Comparison of ENCODE assay signal across 8 cellular contexts in the genomic region with DNA sequence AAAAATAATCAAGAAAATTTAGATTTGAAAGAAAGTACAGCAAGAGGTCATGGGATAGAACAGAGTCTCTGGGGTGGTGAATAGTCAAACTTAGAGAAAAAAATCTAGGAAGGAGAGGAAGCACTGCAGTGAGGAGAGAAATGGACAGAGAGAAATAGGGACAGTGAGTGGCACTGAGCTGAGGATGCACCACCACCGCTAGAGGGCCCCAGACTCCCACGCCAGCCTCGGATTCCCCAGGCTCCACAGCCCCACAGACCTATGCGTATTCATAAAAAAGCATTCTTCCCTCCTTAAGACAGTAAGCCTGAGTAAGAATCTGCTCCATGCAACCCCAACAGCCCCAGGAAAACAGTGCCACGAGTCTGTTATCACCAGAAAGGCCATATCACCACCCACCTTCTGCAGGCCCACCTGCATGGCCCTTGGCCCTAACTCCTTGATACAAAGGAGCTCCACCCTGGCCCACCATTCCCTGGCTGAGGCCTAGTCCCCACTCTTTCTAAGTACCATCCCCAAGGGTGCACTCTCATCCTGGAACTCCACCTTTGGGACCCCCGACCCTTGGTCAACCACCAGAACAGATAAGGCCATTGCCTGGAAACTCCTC.
A peak's percentile ranks its signal among the peaks of the same experiment; 100 is the strongest.
DNase-seq lines count a peak whose midpoint lies in the region; ATAC-seq and TF ChIP-seq lines count a peak whose summit lies in the region.

No MANE protein-coding gene starts in this region.

- no peak for TF ChIP-seq POLR2A in Peyer's patch (IDR thresholded peaks at IDR 0.05)

- no peak overlapping the region for H4K91ac ChIP-seq in neuronal stem cell (ENCODE audit: low read depth, low read length, poor library complexity)

- H3K14ac ChIP-seq in neuronal stem cell (ENCODE audit: low read length) = no peak overlapping the region

- H2BK15ac ChIP-seq in neuronal stem cell (ENCODE audit: low read length) = no peak overlapping the region

- H3K23ac ChIP-seq in neuronal stem cell (ENCODE audit: low read depth, low read length, poor library complexity) = no peak overlapping the region

- H3K4me2 ChIP-seq in neuronal stem cell (ENCODE audit: insufficient read depth, low read length, poor library complexity, severe bottlenecking) = no peak overlapping the region

- peaks cover 25% of the 10 kb centered on the region for H3K36me3 Mint-ChIP-seq in CD4-positive, CD25-positive, alpha-beta regulatory T cell

- peaks cover 2% of the 10 kb centered on the region for H3K4me1 ChIP-seq in CD4-positive, CD25-positive, alpha-beta regulatory T cell (ENCODE audit: control insufficient read depth, insufficient read depth, low read length, poor library complexity, severe bottlenecking)
- H3K4me1 ChIP-seq in Peyer's patch = peaks cover 0 to 4% (median 2%) of the 10 kb centered on the region in 4 donors
- H3K4me1 ChIP-seq in neuronal stem cell (ENCODE audit: control insufficient read depth in 2 of 2, insufficient read depth in 1 of 2, low read depth in 1 of 2, low read length in 2 of 2) = peaks cover 0 to 2% of the 10 kb centered on the region in 2 donors

- H3K4me3 Mint-ChIP-seq in CD4-positive, CD25-positive, alpha-beta regulatory T cell = no peak overlapping the region

- DNase-seq in CD4-positive, CD25-positive, alpha-beta regulatory T cell = peak; percentile 38 to 75 (median 69)
- peak; percentile 75 to 89 (median 83) for DNase-seq in Peyer's patch
- DNase-seq in activated T-helper 1 cell treated with Interleukin-2 at 50 U/mL for 16 hours (ENCODE audit: low read depth) = peak; percentile 56
- peak; percentile 65 for DNase-seq in fibroblast of mammary gland (ENCODE audit: low read depth)
- peak; percentile 57 for DNase-seq in neuronal stem cell (ENCODE audit: low spot score)
- peak; percentile 55 for DNase-seq in stromal cell of bone marrow (ENCODE audit: low read depth)

- no peak overlapping the region for H2BK120ac ChIP-seq in neuronal stem cell (ENCODE audit: low read depth, low read length)

- no peaks in the 10 kb centered on the region for H3K79me1 ChIP-seq in neuronal stem cell (ENCODE audit: low read depth, low read length)

- no peak overlapping the region for H4K8ac ChIP-seq in neuronal stem cell (ENCODE audit: low read depth, low read length)

- H2BK12ac ChIP-seq in neuronal stem cell (ENCODE audit: low read length) = no peak overlapping the region

- H3K27ac Mint-ChIP-seq in CD4-positive, CD25-positive, alpha-beta regulatory T cell = peak overlapping the region in 1 of 3 donors; percentile 82

- H3K9me3 ChIP-seq in CD4-positive, CD25-positive, alpha-beta regulatory T cell (ENCODE audit: control insufficient read depth in 2 of 2, low read length in 2 of 2) = no peaks in the 10 kb centered on the region
- H3K9me3 ChIP-seq in Peyer's patch (no peaks in the 10 kb centered on the region), neuronal stem cell (replicated peaks in 1 of 2; ENCODE audit: control insufficient read depth in 2 of 2, insufficient read depth in 1 of 2, low read depth in 1 of 2, low read length in 2 of 2) (no peaks in the 10 kb centered on the region)

- H3K36me3 ChIP-seq in CD4-positive, CD25-positive, alpha-beta regulatory T cell (ENCODE audit: control insufficient read depth, insufficient read depth, low read length) = peaks cover 28% of the 10 kb centered on the region
- peaks cover 0 to 17% (median 0%) of the 10 kb centered on the region in 3 donors for H3K36me3 ChIP-seq in Peyer's patch
- peaks cover 0 to 8% of the 10 kb centered on the region in 2 donors for H3K36me3 ChIP-seq in neuronal stem cell (replicated peaks in 1 of 2; ENCODE audit: control insufficient read depth in 2 of 2, insufficient read depth in 2 of 2, low read length in 2 of 2)

- H3K27me3 ChIP-seq in CD4-positive, CD25-positive, alpha-beta regulatory T cell (ENCODE audit: control insufficient read depth, insufficient read depth, low read length) = no peaks in the 10 kb centered on the region
- H3K27me3 ChIP-seq in Peyer's patch = no peaks in the 10 kb centered on the region
- no peaks in the 10 kb centered on the region for H3K27me3 ChIP-seq in neuronal stem cell (ENCODE audit: control insufficient read depth in 3 of 3, insufficient read depth in 3 of 3, low read depth in 1 of 3, low read length in 3 of 3)

- TF ChIP-seq CTCF in Peyer's patch (IDR thresholded peaks at IDR 0.05) = peak; percentile 73 to 94 (median 90)
- peak; percentile 96 for TF ChIP-seq CTCF in fibroblast of mammary gland (conservative IDR thresholded peaks at IDR 0.05; ENCODE audit: control insufficient read depth, insufficient read depth, low read depth, low read length)

- no peaks in the 10 kb centered on the region for H3K9me3 Mint-ChIP-seq in CD4-positive, CD25-positive, alpha-beta regulatory T cell

- peak overlapping the region; percentile 11 for H2AFZ ChIP-seq in neuronal stem cell (ENCODE audit: low read length)

- peak; percentile 83 to 84 for ATAC-seq in CD4-positive, CD25-positive, alpha-beta regulatory T cell (ENCODE audit: low read depth in 2 of 2)
- ATAC-seq in GM19043 (IDR thresholded peaks at IDR 0.05; ENCODE audit: low read depth, unreplicated experiment) (peak; percentile 44), HG03432 (IDR thresholded peaks at IDR 0.05; ENCODE audit: unreplicated experiment) (peak; percentile 50)

- no peak overlapping the region for H3K9ac ChIP-seq in neuronal stem cell (ENCODE audit: low read depth, low read length, poor library complexity)

- WGBS in neuronal stem cell (ENCODE audit: extremely low coverage in 2 of 2, insufficient read length in 2 of 2, insufficient replicate concordance in 1 of 2), 2 donors = no CpG with 5 or more reads among the region's 6 CpGs

- H3K27me3 Mint-ChIP-seq in CD4-positive, CD25-positive, alpha-beta regulatory T cell = no peaks in the 10 kb centered on the region

- H3K18ac ChIP-seq in neuronal stem cell (ENCODE audit: low read length) = no peak overlapping the region

- H2AK5ac ChIP-seq in neuronal stem cell (ENCODE audit: low read depth, low read length) = no peak overlapping the region

- H3K4me3 ChIP-seq in CD4-positive, CD25-positive, alpha-beta regulatory T cell (ENCODE audit: low read depth, low read length) = no peak overlapping the region
- H3K4me3 ChIP-seq in Peyer's patch (no peak overlapping the region), fibroblast of mammary gland (ENCODE audit: control insufficient read depth, low read depth, low read length) (no peak overlapping the region), neuronal stem cell (ENCODE audit: low read length in 2 of 2) (no peak overlapping the region)

- no peak overlapping the region for H3K27ac ChIP-seq in CD4-positive, CD25-positive, alpha-beta regulatory T cell (ENCODE audit: insufficient read depth, low read length, poor library complexity, severe bottlenecking)
- peak overlapping the region in 1 of 4 donors; percentile 32 for H3K27ac ChIP-seq in Peyer's patch
- H3K27ac ChIP-seq in neuronal stem cell (replicated peaks; ENCODE audit: low read length) = no peak overlapping the region

- no peak overlapping the region for H2BK5ac ChIP-seq in neuronal stem cell (ENCODE audit: low read length)

- H3K4me1 Mint-ChIP-seq in CD4-positive, CD25-positive, alpha-beta regulatory T cell = peaks cover 0 to 20% (median 12%) of the 10 kb centered on the region in 4 donors

- H3K4ac ChIP-seq in neuronal stem cell (ENCODE audit: low read length) = no peak overlapping the region
